In the genomic region with DNA sequence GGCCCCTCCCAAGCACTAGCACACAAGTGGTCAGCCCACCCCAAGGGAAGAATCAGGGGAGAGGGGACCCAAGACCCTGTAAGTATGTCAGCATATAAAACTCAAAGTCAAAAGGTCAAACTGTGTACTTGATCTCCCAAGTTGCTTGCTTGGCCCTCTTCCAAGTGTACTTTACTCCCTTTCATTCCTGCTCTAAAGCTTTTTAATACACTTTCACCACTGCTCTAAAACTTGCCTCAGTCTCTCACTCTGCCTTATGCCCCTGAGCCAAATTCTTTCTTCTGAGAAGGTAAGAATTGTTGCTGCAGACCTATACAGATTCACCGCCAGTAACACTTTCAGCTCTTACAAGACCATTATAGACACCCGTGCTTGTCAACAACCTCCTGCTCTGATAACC, we compare ENCODE assay signal across 27 cellular contexts. TPM values are rescaled to one million over a fixed set of nuclear protein-coding genes. Genes with fewer than 3 reads are reported as not detected.
DNase-seq lines count a peak whose midpoint lies in the region; TF ChIP-seq lines count a peak whose summit lies in the region.
"Had no signal": no experiment of that assay in that cellular context is flagged by ENCODE, and none has a peak within 500 bp of the region (broad histone marks: within the 10 kb centered on the region; RNA-seq: fewer than 3 reads in every experiment).

No MANE protein-coding gene starts in this region.

- peak overlapping the region; percentile 100 for H3K27ac ChIP-seq in KOPT-K1 (ENCODE audit: low read depth, low read length, poor library complexity, severe bottlenecking)
- H3K27ac ChIP-seq: neural progenitor cell had no signal

- H3K36me3 Mint-ChIP-seq in T-helper 1 cell treated with Interleukin-12 subunit alpha and Interleukin-12 subunit beta and Interleukin-4 antibody, amounts not matched to agents 30 μg/mL and 1 μg/mL, for 36 hours (ENCODE audit: low read depth) = peaks cover 15% of the 10 kb centered on the region
- H3K36me3 Mint-ChIP-seq in activated T-helper 1 cell treated with anti-CD3 and anti-CD28 coated beads, Interleukin-12 subunit alpha, Interleukin-12 subunit beta, Interleukin-2, Interleukin-4 antibody, amounts not matched to agents 30 ng/mL and 10 ng/mL and 1 ng/mL, durations not matched to agents 14 hours and 24 hours and 36 hours (ENCODE audit: low read depth) = peaks cover 14% of the 10 kb centered on the region
- H3K36me3 Mint-ChIP-seq in nephron (ENCODE audit: low read depth) (no peaks in the 10 kb centered on the region), osteocyte (ENCODE audit: unreplicated experiment) (no peaks in the 10 kb centered on the region)
- H3K36me3 Mint-ChIP-seq: neural progenitor cell, type B pancreatic cell had no signal

- POLR2A ChIA-PET in HEK293T (lab: Yijun Ruan, JAX) = no interaction called here

- no peak for TF ChIP-seq CTCF in nephron (IDR thresholded peaks at IDR 0.05; ENCODE audit: unreplicated experiment in 3 of 3)
- TF ChIP-seq CTCF in osteocyte (IDR thresholded peaks at IDR 0.05) = no peak

- H3K27ac Mint-ChIP-seq in T-helper 1 cell treated with Interleukin-12 subunit alpha and Interleukin-12 subunit beta and Interleukin-4 antibody, amounts not matched to agents 30 μg/mL and 1 μg/mL, for 36 hours = peak overlapping the region; percentile 96
- H3K27ac Mint-ChIP-seq in activated T-helper 1 cell treated with anti-CD3 and anti-CD28 coated beads, Interleukin-12 subunit alpha, Interleukin-12 subunit beta, Interleukin-2, Interleukin-4 antibody, amounts not matched to agents 30 ng/mL and 10 ng/mL and 1 ng/mL, durations not matched to agents 14 hours and 24 hours and 36 hours = peak overlapping the region; percentile 87
- peak overlapping the region; percentile 72 to 96 (median 88) for H3K27ac Mint-ChIP-seq in nephron
- H3K27ac Mint-ChIP-seq in osteocyte (ENCODE audit: unreplicated experiment) = no peak overlapping the region
- H3K27ac Mint-ChIP-seq: type B pancreatic cell had no signal

- DNase-seq in T-helper 1 cell (no peak), osteocyte (ENCODE audit: extremely low spot score, unreplicated experiment) (no peak), HEK293T (ENCODE audit: extremely low spot score) (no peak), SW 1271 (lab: John Stamatoyannopoulos, UW) (no peak)
- DNase-seq in activated T-helper 1 cell treated with anti-CD3 and anti-CD28 coated beads, Interleukin-12 subunit alpha, Interleukin-12 subunit beta, Interleukin-2, Interleukin-4 antibody, amounts not matched to agents 30 ng/mL and 10 ng/mL and 1 ng/mL, durations not matched to agents 14 hours and 24 hours and 36 hours (ENCODE audit: low spot score) = no peak
- DNase-seq: activated T-cell treated with anti-CD3 and anti-CD28 coated beads, Interleukin-2, amount 50 U/mL, for 48 hours; amygdala; C1 segment of cervical spinal cord; central memory CD4-positive, alpha-beta T cell; DMS53; effector memory CD8-positive, alpha-beta T cell; heart right ventricle; islet precursor cell; KG1; mesendoderm; NCI-H1436 treated with DMSO at 0.1 percent for 48 hours; NK-92 treated with Interleukin-12 subunit alpha and Interleukin-12 subunit beta, amount 100 ng/mL, for 24 hours; stimulated activated naive CD4-positive, alpha-beta T cell treated with Interleukin-2 at 50 U/mL for 16 hours; T1000 had no signal

- peaks cover 43% of the 10 kb centered on the region for H3K4me1 Mint-ChIP-seq in T-helper 1 cell treated with Interleukin-12 subunit alpha and Interleukin-12 subunit beta and Interleukin-4 antibody, amounts not matched to agents 30 μg/mL and 1 μg/mL, for 36 hours (ENCODE audit: low read depth)
- peaks cover 49% of the 10 kb centered on the region for H3K4me1 Mint-ChIP-seq in activated T-helper 1 cell treated with anti-CD3 and anti-CD28 coated beads, Interleukin-12 subunit alpha, Interleukin-12 subunit beta, Interleukin-2, Interleukin-4 antibody, amounts not matched to agents 30 ng/mL and 10 ng/mL and 1 ng/mL, durations not matched to agents 14 hours and 24 hours and 36 hours (ENCODE audit: low read depth)
- H3K4me1 Mint-ChIP-seq in nephron (peaks cover 29% of the 10 kb centered on the region), osteocyte (ENCODE audit: unreplicated experiment) (peaks cover 29% of the 10 kb centered on the region)

- H3K36me3 ChIP-seq in KOPT-K1 (ENCODE audit: insufficient read depth, low read length) = no peaks in the 10 kb centered on the region
- H3K36me3 ChIP-seq: HAP-1, heart right ventricle, neural progenitor cell had no signal

- H3K9me3 Mint-ChIP-seq in T-helper 1 cell treated with Interleukin-12 subunit alpha and Interleukin-12 subunit beta and Interleukin-4 antibody, amounts not matched to agents 30 μg/mL and 1 μg/mL, for 36 hours = peaks cover 5% of the 10 kb centered on the region
- H3K9me3 Mint-ChIP-seq in activated T-helper 1 cell treated with anti-CD3 and anti-CD28 coated beads, Interleukin-12 subunit alpha, Interleukin-12 subunit beta, Interleukin-2, Interleukin-4 antibody, amounts not matched to agents 30 ng/mL and 10 ng/mL and 1 ng/mL, durations not matched to agents 14 hours and 24 hours and 36 hours = peaks cover 13% of the 10 kb centered on the region
- H3K9me3 Mint-ChIP-seq in nephron (no peaks in the 10 kb centered on the region), osteocyte (ENCODE audit: unreplicated experiment) (no peaks in the 10 kb centered on the region)
- H3K9me3 Mint-ChIP-seq: effector memory CD8-positive, alpha-beta T cell; neural progenitor cell; type B pancreatic cell had no signal

- intact Hi-C loops in activated T-helper 1 cell treated with anti-CD3 and anti-CD28 coated beads, Interleukin-12 subunit alpha, Interleukin-12 subunit beta, Interleukin-2, Interleukin-4 antibody, amounts not matched to agents 30 ng/mL and 10 ng/mL and 1 ng/mL, durations not matched to agents 14 hours and 24 hours and 36 hours (cut with micrococcal nuclease) = loop anchor here (5.0 kb wide), 2 partner anchors 812 to 1402 kb away; no protein-coding TSS in a partner anchor

- no peaks in the 10 kb centered on the region for H3K27me3 Mint-ChIP-seq in T-helper 1 cell treated with Interleukin-12 subunit alpha and Interleukin-12 subunit beta and Interleukin-4 antibody, amounts not matched to agents 30 μg/mL and 1 μg/mL, for 36 hours (ENCODE audit: low read depth)
- no peaks in the 10 kb centered on the region for H3K27me3 Mint-ChIP-seq in activated T-helper 1 cell treated with anti-CD3 and anti-CD28 coated beads, Interleukin-12 subunit alpha, Interleukin-12 subunit beta, Interleukin-2, Interleukin-4 antibody, amounts not matched to agents 30 ng/mL and 10 ng/mL and 1 ng/mL, durations not matched to agents 14 hours and 24 hours and 36 hours (ENCODE audit: insufficient read depth)
- H3K27me3 Mint-ChIP-seq in nephron (ENCODE audit: low read depth) = no peaks in the 10 kb centered on the region
- H3K27me3 Mint-ChIP-seq in osteocyte (ENCODE audit: unreplicated experiment) = peaks cover 2% of the 10 kb centered on the region
- H3K27me3 Mint-ChIP-seq: type B pancreatic cell had no signal

- CTCF ChIA-PET in HEK293T (lab: Yijun Ruan, JAX) = no interaction called here

- peak overlapping the region; percentile 3 for H3K4me3 Mint-ChIP-seq in T-helper 1 cell treated with Interleukin-12 subunit alpha and Interleukin-12 subunit beta and Interleukin-4 antibody, amounts not matched to agents 30 μg/mL and 1 μg/mL, for 36 hours
- H3K4me3 Mint-ChIP-seq in activated T-helper 1 cell treated with anti-CD3 and anti-CD28 coated beads, Interleukin-12 subunit alpha, Interleukin-12 subunit beta, Interleukin-2, Interleukin-4 antibody, amounts not matched to agents 30 ng/mL and 10 ng/mL and 1 ng/mL, durations not matched to agents 14 hours and 24 hours and 36 hours = no peak overlapping the region
- no peak overlapping the region for H3K4me3 Mint-ChIP-seq in nephron
- no peak overlapping the region for H3K4me3 Mint-ChIP-seq in osteocyte (ENCODE audit: unreplicated experiment)
- H3K4me3 Mint-ChIP-seq: effector memory CD8-positive, alpha-beta T cell; neural progenitor cell; type B pancreatic cell had no signal

- H3K9me3 ChIP-seq in KOPT-K1 (ENCODE audit: insufficient read depth, low read length, poor library complexity, severe bottlenecking) = no peaks in the 10 kb centered on the region
- H3K9me3 ChIP-seq: HAP-1, heart right ventricle had no signal

TF ChIP-seq in HEK293T, 16 proteins besides CTCF, POLR2A, EP300 and RAD21:
- TF ChIP-seq HDGF (IDR thresholded peaks at IDR 0.05; ENCODE audit: borderline replicate concordance) (no peak), FOXA1 (IDR thresholded peaks at IDR 0.05) (no peak), LEF1 (IDR thresholded peaks at IDR 0.05; ENCODE audit: borderline replicate concordance) (no peak), TARDBP (IDR thresholded peaks at IDR 0.05) (no peak), FOXK2 (IDR thresholded peaks at IDR 0.05) (no peak), L3MBTL2 (conservative IDR thresholded peaks at IDR 0.05) (no peak), BHLHE40 (IDR thresholded peaks at IDR 0.05; ENCODE audit: borderline replicate concordance) (no peak), ZNF384 (IDR thresholded peaks at IDR 0.05) (no peak), ELF4 (IDR thresholded peaks at IDR 0.05) (no peak)

RNA-seq across cellular contexts. Expression of a gene that starts 15.1 kb away (rescaled TPM):
- 57.0 and 62.7 TPM in 2 replicates for total RNA-seq in activated T-helper 1 cell treated with anti-CD3 and anti-CD28 coated beads, Interleukin-12 subunit alpha, Interleukin-12 subunit beta, Interleukin-2, Interleukin-4 antibody, amounts not matched to agents 30 ng/mL and 10 ng/mL and 1 ng/mL, durations not matched to agents 14 hours and 24 hours and 36 hours
- total RNA-seq in osteocyte = 20.0 and 22.0 TPM in 2 replicates

RNA-seq across cellular contexts. Expression of a gene that starts 51.0 kb away (rescaled TPM):
- not detected in 2 replicates for total RNA-seq in activated T-helper 1 cell treated with anti-CD3 and anti-CD28 coated beads, Interleukin-12 subunit alpha, Interleukin-12 subunit beta, Interleukin-2, Interleukin-4 antibody, amounts not matched to agents 30 ng/mL and 10 ng/mL and 1 ng/mL, durations not matched to agents 14 hours and 24 hours and 36 hours
- 0.16 and 0.43 TPM in 2 replicates for total RNA-seq in osteocyte
- total RNA-seq: A172, Right ventricle myocardium inferior had no signal
